Comparison of ENCODE assay signal across 14 cellular contexts in genomic region chr10:59098387-59098786, GRCh38.
DNase-seq lines count a peak whose midpoint lies in the region; ATAC-seq and TF ChIP-seq lines count a peak whose summit lies in the region.
"Had no signal": no experiment of that assay in that cellular context is flagged by ENCODE, and none has a peak within 500 bp of the region (broad histone marks: within the 10 kb centered on the region; RNA-seq: fewer than 3 reads in every experiment).

No MANE protein-coding gene starts in this region.

- no peak for TF ChIP-seq CTCF in fibroblast of lung (conservative IDR thresholded peaks at IDR 0.05 in 1 of 2, IDR thresholded peaks at IDR 0.05 in 1 of 2; ENCODE audit: low read depth in 1 of 2, low read length in 2 of 2)

- peak; percentile 46 for DNase-seq in EL
- peak; percentile 48 for DNase-seq in NCI-H446 treated with DMSO at 0.1 percent for 48 hours (lab: John Stamatoyannopoulos, UW)
- peak; percentile 67 to 95 for DNase-seq in fibroblast of lung (ENCODE audit: low read depth in 2 of 2)
- peak; percentile 60 for DNase-seq in renal cortical epithelial cell (ENCODE audit: low read depth)
- DNase-seq in activated T-helper 2 cell treated with anti-CD3 and anti-CD28 coated beads, Interferon-gamma antibody, Interleukin-2, Interleukin-4, amounts not matched to agents 10 μg/mL and 5 μg/mL and 100 μg/mL, durations not matched to agents 14 hours and 24 hours and 36 hours (ENCODE audit: low spot score) = no peak
- DNase-seq in UCSD-AML1 (lab: John Stamatoyannopoulos, UW; ENCODE audit: unreplicated experiment) = no peak
- no peak for DNase-seq in NCI-H774 (lab: John Stamatoyannopoulos, UW)
- DNase-seq: activated T-cell treated with anti-CD3 and anti-CD28 coated beads, Interleukin-2, amount 50 U/mL, for 1 hour; COR-L47; lower lobe of right lung; NCI-H2029 had no signal

- H3K4me3 ChIP-seq in fibroblast of lung (replicated peaks in 1 of 4; ENCODE audit: control extremely low read depth in 1 of 4, insufficient read depth in 1 of 4, low read depth in 3 of 4, low read length in 4 of 4) = peak overlapping the region in 1 of 4 experiments; percentile 14
- H3K4me3 ChIP-seq: lower lobe of right lung, prostate gland had no signal

- H3K36me3 Mint-ChIP-seq in activated T-helper 2 cell treated with anti-CD3 and anti-CD28 coated beads, Interferon-gamma antibody, Interleukin-2, Interleukin-4, amounts not matched to agents 10 μg/mL and 5 μg/mL and 100 μg/mL, durations not matched to agents 14 hours and 24 hours and 36 hours (ENCODE audit: low read depth) = no peaks in the 10 kb centered on the region

- no peaks in the 10 kb centered on the region for H3K4me1 Mint-ChIP-seq in activated T-helper 2 cell treated with anti-CD3 and anti-CD28 coated beads, Interferon-gamma antibody, Interleukin-2, Interleukin-4, amounts not matched to agents 10 μg/mL and 5 μg/mL and 100 μg/mL, durations not matched to agents 14 hours and 24 hours and 36 hours (ENCODE audit: low read depth)
- H3K4me1 Mint-ChIP-seq: central memory CD8-positive, alpha-beta T cell had no signal

- no peak overlapping the region for H3K4me3 Mint-ChIP-seq in activated T-helper 2 cell treated with anti-CD3 and anti-CD28 coated beads, Interferon-gamma antibody, Interleukin-2, Interleukin-4, amounts not matched to agents 10 μg/mL and 5 μg/mL and 100 μg/mL, durations not matched to agents 14 hours and 24 hours and 36 hours (ENCODE audit: low read depth)
- H3K4me3 Mint-ChIP-seq: central memory CD8-positive, alpha-beta T cell had no signal

- intact Hi-C loops in activated T-helper 2 cell treated with anti-CD3 and anti-CD28 coated beads, Interferon-gamma antibody, Interleukin-2, Interleukin-4, amounts not matched to agents 10 μg/mL and 5 μg/mL and 100 μg/mL, durations not matched to agents 14 hours and 24 hours and 36 hours (cut with micrococcal nuclease) = no loop called here

- H3K36me3 ChIP-seq in fibroblast of lung (ENCODE audit: control insufficient read depth, insufficient read depth, low read length) = no peaks in the 10 kb centered on the region
- H3K36me3 ChIP-seq: lower lobe of right lung, prostate gland had no signal

- ATAC-seq in HG02970 (IDR thresholded peaks at IDR 0.05; ENCODE audit: low FRiP score, unreplicated experiment) = no peak

- H3K27ac ChIP-seq in fibroblast of lung (ENCODE audit: insufficient read depth, low read length) = peak overlapping the region; percentile 71
- H3K27ac ChIP-seq: lower lobe of right lung, prostate gland had no signal

- peaks cover 2% of the 10 kb centered on the region for H3K4me1 ChIP-seq in fibroblast of lung (ENCODE audit: control insufficient read depth, extremely low read depth, insufficient read depth, low read length)
- H3K4me1 ChIP-seq: lower lobe of right lung, prostate gland had no signal

- no peaks in the 10 kb centered on the region for H3K9me3 Mint-ChIP-seq in activated T-helper 2 cell treated with anti-CD3 and anti-CD28 coated beads, Interferon-gamma antibody, Interleukin-2, Interleukin-4, amounts not matched to agents 10 μg/mL and 5 μg/mL and 100 μg/mL, durations not matched to agents 14 hours and 24 hours and 36 hours
- H3K9me3 Mint-ChIP-seq: central memory CD8-positive, alpha-beta T cell had no signal

- H3K27me3 ChIP-seq in fibroblast of lung (ENCODE audit: control insufficient read depth, insufficient read depth, low read length) = no peaks in the 10 kb centered on the region

- no peaks in the 10 kb centered on the region for H4K20me1 ChIP-seq in fibroblast of lung (ENCODE audit: control insufficient read depth, extremely low read depth, insufficient read depth, low read length)

- no peaks in the 10 kb centered on the region for H3K79me2 ChIP-seq in fibroblast of lung (ENCODE audit: control insufficient read depth, insufficient read depth, low read length)

- H3K9me3 ChIP-seq in fibroblast of lung (ENCODE audit: control insufficient read depth, insufficient read depth, low read depth, low read length) = no peaks in the 10 kb centered on the region
- H3K9me3 ChIP-seq: lower lobe of right lung, prostate gland had no signal

- H3K27me3 Mint-ChIP-seq in activated T-helper 2 cell treated with anti-CD3 and anti-CD28 coated beads, Interferon-gamma antibody, Interleukin-2, Interleukin-4, amounts not matched to agents 10 μg/mL and 5 μg/mL and 100 μg/mL, durations not matched to agents 14 hours and 24 hours and 36 hours (ENCODE audit: low read depth) = no peaks in the 10 kb centered on the region
- H3K27me3 Mint-ChIP-seq: central memory CD8-positive, alpha-beta T cell had no signal

- no peak overlapping the region for H3K27ac Mint-ChIP-seq in activated T-helper 2 cell treated with anti-CD3 and anti-CD28 coated beads, Interferon-gamma antibody, Interleukin-2, Interleukin-4, amounts not matched to agents 10 μg/mL and 5 μg/mL and 100 μg/mL, durations not matched to agents 14 hours and 24 hours and 36 hours

- H3K4me2 ChIP-seq in fibroblast of lung (ENCODE audit: extremely low read depth, insufficient read depth, low read length) = peak overlapping the region; percentile 80

- no peak overlapping the region for H2AFZ ChIP-seq in fibroblast of lung (ENCODE audit: low read length)

- no peak overlapping the region for H3K9ac ChIP-seq in fibroblast of lung (ENCODE audit: insufficient read depth, low read length)

Comparison
In these comparisons a context has a peak if more than half of its experiments do, and no peak if none do; other contexts are left out.
1. DNase-seq: peak in EL (single experiment), NCI-H446 treated with DMSO at 0.1 percent for 48 hours (single experiment), fibroblast of lung (2 of 2) and renal cortical epithelial cell (single experiment); none in activated T-helper 2 cell treated with anti-CD3 and anti-CD28 coated beads, Interferon-gamma antibody, Interleukin-2, Interleukin-4, amounts not matched to agents 10 μg/mL and 5 μg/mL and 100 μg/mL, durations not matched to agents 14 hours and 24 hours and 36 hours (single experiment), UCSD-AML1 (single experiment) and NCI-H774 (single experiment).